22 cellular contexts compared by ENCODE assay signal in genomic region chr1:219420913-219421312, GRCh38.
A peak's percentile ranks its signal among the peaks of the same experiment; 100 is the strongest.
DNase-seq lines count a peak whose midpoint lies in the region; ATAC-seq, FAIRE-seq and TF ChIP-seq lines count a peak whose summit lies in the region.
"Had no signal": no experiment of that assay in that cellular context is flagged by ENCODE, and none has a peak within 500 bp of the region (broad histone marks: within the 10 kb centered on the region; RNA-seq: fewer than 3 reads in every experiment).

No MANE protein-coding gene starts in this region.

- no peak for TF ChIP-seq POLR2A in HepG2 (IDR thresholded peaks at IDR 0.05; ENCODE audit: insufficient read depth in 1 of 2, low read depth in 2 of 2, low read length in 2 of 2)

- intact Hi-C loops in HepG2 (cut with micrococcal nuclease; ENCODE audit: unreplicated experiment) (no loop called here), tibial artery (cut with DNase I; ENCODE audit: low total_unique reads) (no loop called here)

- H3K36me3 ChIP-seq in liver (ENCODE audit: control insufficient read depth in 4 of 4, insufficient read depth in 3 of 4, low read depth in 1 of 4, low read length in 3 of 4) (no peaks in the 10 kb centered on the region), HepG2 (replicated peaks in 1 of 2; ENCODE audit: control insufficient read depth in 1 of 2, insufficient read depth in 2 of 2, low read length in 2 of 2) (no peaks in the 10 kb centered on the region), subcutaneous abdominal adipose tissue (ENCODE audit: control insufficient read depth in 5 of 5, insufficient read depth in 5 of 5, low read length in 5 of 5) (no peaks in the 10 kb centered on the region), tibial artery (no peaks in the 10 kb centered on the region)
- H3K36me3 ChIP-seq: BLaER1 had no signal

- no peaks in the 10 kb centered on the region for H3K9me3 ChIP-seq in liver (ENCODE audit: control insufficient read depth in 4 of 4, low read length in 3 of 4)
- H3K9me3 ChIP-seq in HepG2 (ENCODE audit: low read length) = no peaks in the 10 kb centered on the region
- H3K9me3 ChIP-seq in subcutaneous abdominal adipose tissue (ENCODE audit: control insufficient read depth in 5 of 5, low read length in 5 of 5) = no peaks in the 10 kb centered on the region
- no peaks in the 10 kb centered on the region for H3K9me3 ChIP-seq in tibial artery
- H3K9me3 ChIP-seq: BLaER1, Caco-2 had no signal

- ATAC-seq in HepG2 = no peak
- peak; percentile 47 for ATAC-seq in left lobe of liver
- no peak for ATAC-seq in HG03139 (IDR thresholded peaks at IDR 0.05; ENCODE audit: unreplicated experiment)
- ATAC-seq: CD8-positive, alpha-beta T cell; GM12878 had no signal

- no TSS peak for BruUV-seq in HepG2 (replicated peaks; lab: Mats Ljungman, UMichigan)

- H3K27me3 ChIP-seq in liver (ENCODE audit: control insufficient read depth in 4 of 4, insufficient read depth in 4 of 4, low read length in 3 of 4) (no peaks in the 10 kb centered on the region), HepG2 (ENCODE audit: control insufficient read depth in 1 of 2, insufficient read depth in 2 of 2, low read length in 2 of 2) (no peaks in the 10 kb centered on the region; a peak in 1 of 5 replicates), subcutaneous abdominal adipose tissue (ENCODE audit: control insufficient read depth in 5 of 5, insufficient read depth in 4 of 5, low read length in 5 of 5) (no peaks in the 10 kb centered on the region), tibial artery (no peaks in the 10 kb centered on the region)
- H3K27me3 ChIP-seq: BLaER1 had no signal

- TF ChIP-seq RAD21 in liver (IDR thresholded peaks at IDR 0.05) (no peak), HepG2 (CRISPR knock-in tag; IDR thresholded peaks at IDR 0.05) (no peak)

- H3K4me1 ChIP-seq in liver (ENCODE audit: control insufficient read depth in 4 of 4, insufficient read depth in 4 of 4, low read length in 3 of 4) (peaks cover 2 to 13% (median 8%) of the 10 kb centered on the region in 4 donors), HepG2 (ENCODE audit: insufficient read depth, low read length) (peaks cover 8% of the 10 kb centered on the region), subcutaneous abdominal adipose tissue (ENCODE audit: control insufficient read depth in 5 of 5, insufficient read depth in 5 of 5, low read length in 5 of 5) (peaks cover 3 to 38% (median 18%) of the 10 kb centered on the region in 5 donors), tibial artery (no peaks in the 10 kb centered on the region)
- H3K4me1 ChIP-seq: BLaER1 had no signal

- H2AFZ ChIP-seq in HepG2 (ENCODE audit: low read length) = no peak overlapping the region
- H2AFZ ChIP-seq: GM23248 had no signal

- POLR2A ChIA-PET in HepG2 (lab: Yijun Ruan, JAX) = no interaction called here

- no peak for TF ChIP-seq CTCF in liver (IDR thresholded peaks at IDR 0.05; ENCODE audit: low read depth, low read length, missing input control)
- no peak for TF ChIP-seq CTCF in HepG2 (CRISPR knock-in tag; IDR thresholded peaks at IDR 0.05)
- no peak for TF ChIP-seq CTCF in tibial artery (IDR thresholded peaks at IDR 0.05)

- CTCF ChIA-PET in HepG2 (lab: Yijun Ruan, JAX; ENCODE audit: low intra/inter-chr PET ratio, low total read pairs) = no interaction called here

- H3K79me2 ChIP-seq in HepG2 (ENCODE audit: insufficient read depth, low read length) = no peaks in the 10 kb centered on the region

- H3K9ac ChIP-seq in liver (ENCODE audit: low read depth in 1 of 2, low read length in 2 of 2) (no peak overlapping the region), HepG2 (ENCODE audit: insufficient read depth, low read depth, low read length) (no peak overlapping the region), subcutaneous abdominal adipose tissue (ENCODE audit: low read length in 5 of 5) (no peak overlapping the region)
- H3K9ac ChIP-seq: BLaER1, GM23248 had no signal

- TF ChIP-seq EP300 in HepG2 (IDR thresholded peaks at IDR 0.05; ENCODE audit: low read depth in 2 of 2, low read length in 2 of 2) (no peak), HepG2 (CRISPR knock-in tag; IDR thresholded peaks at IDR 0.05; ENCODE audit: borderline replicate concordance) (no peak)

- no peak overlapping the region for H3K4me2 ChIP-seq in HepG2 (ENCODE audit: low read depth, low read length)
- H3K4me2 ChIP-seq: BLaER1 had no signal

- no peak for FAIRE-seq in HepG2 (lab: Jason Lieb, UNC)
- FAIRE-seq: A204.1, GM12878, GM19239, H1 had no signal

- in situ Hi-C loops in HepG2 (cut with HindIII; ENCODE audit: extremely low pct_ligation_motif_present, low pct_unique_long_range_greater_than_20kb) = loop anchor here (25.0 kb wide), 1 partner anchor 1084 kb away; the partner anchor contains the start of gene TGFB2

- no peaks in the 10 kb centered on the region for H4K20me1 ChIP-seq in HepG2 (ENCODE audit: insufficient read depth, low read length)
- H4K20me1 ChIP-seq: BLaER1 had no signal

- no peak overlapping the region for H3K27ac ChIP-seq in liver (ENCODE audit: low read depth in 1 of 2, low read length in 2 of 2)
- no peak overlapping the region for H3K27ac ChIP-seq in HepG2 (ENCODE audit: extremely low read length, insufficient read depth, low read length)
- peak overlapping the region; percentile 66 for H3K27ac ChIP-seq in subcutaneous abdominal adipose tissue (ENCODE audit: low read depth, low read length)
- no peak overlapping the region for H3K27ac ChIP-seq in tibial artery
- H3K27ac ChIP-seq: 22Rv1, BLaER1, C4-2B, GM23248 had no signal

- DNase-seq in HepG2 (ENCODE audit: low spot score) (no peak), left lobe of liver (ENCODE audit: low spot score) (no peak), tibial artery (no peak)
- DNase-seq: Caco-2; CD4-positive, CD25-positive, alpha-beta regulatory T cell; CD8-positive, alpha-beta T cell; DMS153; EL; GDM1; GM23248; H7; HCEC 1CT had no signal

- H3K4me3 ChIP-seq in liver (ENCODE audit: low read depth in 1 of 3, low read length in 3 of 3) (no peak overlapping the region), HepG2 (replicated peaks in 1 of 3; ENCODE audit: insufficient read depth in 1 of 3, low read depth in 2 of 3, low read length in 3 of 3) (no peak overlapping the region), subcutaneous abdominal adipose tissue (ENCODE audit: low read depth in 1 of 5, low read length in 5 of 5) (no peak overlapping the region), tibial artery (no peak overlapping the region)
- H3K4me3 ChIP-seq: BLaER1, GM12878, GM23248 had no signal

TF ChIP-seq in liver, 16 proteins besides CTCF, POLR2A, EP300 and RAD21 (continues in another document):
- TF ChIP-seq HNF4G (IDR thresholded peaks at IDR 0.05) (no peak), ATF3 (IDR thresholded peaks at IDR 0.05) (no peak), FOXA1 (IDR thresholded peaks at IDR 0.05) (no peak), YY1 (IDR thresholded peaks at IDR 0.05) (no peak), RXRA (IDR thresholded peaks at IDR 0.05) (peak; percentile 35 to 57), FOXA2 (IDR thresholded peaks at IDR 0.05) (no peak), TAF1 (conservative IDR thresholded peaks at IDR 0.05) (no peak), HNF4A (conservative IDR thresholded peaks at IDR 0.05) (peak in 1 of 2 donors; percentile 9), NR2F2 (IDR thresholded peaks at IDR 0.05) (no peak), GABPA (IDR thresholded peaks at IDR 0.05 in 1 of 2, conservative IDR thresholded peaks at IDR 0.05 in 1 of 2) (no peak), JUND (IDR thresholded peaks at IDR 0.05) (no peak), EGR1 (IDR thresholded peaks at IDR 0.05; ENCODE audit: low read depth in 2 of 2) (no peak)

TF ChIP-seq in HepG2, 621 proteins besides CTCF, POLR2A, EP300 and RAD21 (continues in another document):
- TF ChIP-seq THYN1 (CRISPR knock-in tag; IDR thresholded peaks at IDR 0.05; ENCODE audit: borderline replicate concordance, low read depth) (no peak), ZNF383 (CRISPR knock-in tag; IDR thresholded peaks at IDR 0.05; ENCODE audit: borderline replicate concordance) (no peak), PPARG (CRISPR knock-in tag; conservative IDR thresholded peaks at IDR 0.05) (no peak), RCOR2 (CRISPR knock-in tag; IDR thresholded peaks at IDR 0.05) (no peak), ZNF280D (CRISPR knock-in tag; IDR thresholded peaks at IDR 0.05) (no peak), ZNF276 (CRISPR knock-in tag; IDR thresholded peaks at IDR 0.05; ENCODE audit: low read depth) (no peak), DMAP1 (CRISPR knock-in tag; IDR thresholded peaks at IDR 0.05) (no peak), ZNF567 (CRISPR knock-in tag; IDR thresholded peaks at IDR 0.05; ENCODE audit: borderline replicate concordance) (no peak)
